Comparison of ENCODE assay signal across 19 cellular contexts in the genomic region with DNA sequence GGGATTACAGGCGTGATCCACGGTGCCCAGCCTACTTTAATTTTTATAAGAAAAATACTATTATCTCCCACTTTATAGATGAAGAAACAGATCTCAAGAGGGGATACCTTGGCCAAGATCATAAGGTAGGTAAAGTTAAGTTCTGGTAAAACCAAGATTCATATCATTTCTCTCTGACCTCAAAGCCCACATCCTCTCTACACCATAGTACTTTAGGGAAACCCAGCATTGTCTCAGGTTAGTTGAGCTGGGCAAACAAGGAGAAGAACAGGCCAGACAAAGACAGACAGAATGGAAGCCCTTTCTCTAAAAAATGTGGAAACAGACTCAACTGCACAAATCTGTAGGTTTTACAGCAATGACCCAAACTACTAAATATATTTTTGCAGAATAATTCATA.
DNase-seq lines count a peak whose midpoint lies in the region; ATAC-seq and TF ChIP-seq lines count a peak whose summit lies in the region.
"Had no signal": no experiment of that assay in that cellular context is flagged by ENCODE, and none has a peak within 500 bp of the region (broad histone marks: within the 10 kb centered on the region; RNA-seq: fewer than 3 reads in every experiment).

No MANE protein-coding gene starts in this region.

- H3K9me3 ChIP-seq in CD8-positive, alpha-beta memory T cell (ENCODE audit: low read length), result no peaks in the 10 kb centered on the region
- H3K9me3 ChIP-seq: body of pancreas, ovary, sigmoid colon, transverse colon had no signal

- H3K27ac Mint-ChIP-seq in CD14-positive monocyte (peak overlapping the region in 4 of 7 donors; percentile 1 to 74 (median 52)), type B pancreatic cell (no peak overlapping the region), glutamatergic neuron (ENCODE audit: unreplicated experiment) (no peak overlapping the region)
- H3K27ac Mint-ChIP-seq in CD8-positive, alpha-beta memory T cell, result peak overlapping the region in 7 of 8 donors; percentile 1 to 66 (median 45)
- H3K27ac Mint-ChIP-seq in activated CD4-positive, alpha-beta memory T cell treated with anti-CD3 and anti-CD28 coated beads for 36 hours, result peak overlapping the region; percentile 80
- H3K27ac Mint-ChIP-seq in effector memory CD8-positive, alpha-beta T cell, result peak overlapping the region; percentile 78 to 90

- no peaks in the 10 kb centered on the region for H3K27me3 ChIP-seq in CD8-positive, alpha-beta memory T cell (ENCODE audit: insufficient read depth, low read length, poor library complexity, severe bottlenecking)
- H3K27me3 ChIP-seq: body of pancreas, ovary, sigmoid colon, transverse colon had no signal

- H3K27ac ChIP-seq in CD8-positive, alpha-beta memory T cell (ENCODE audit: low read depth, low read length), result no peak overlapping the region
- H3K27ac ChIP-seq: body of pancreas, coronary artery, ovary, sigmoid colon had no signal

- TF ChIP-seq CTCF in CD14-positive monocyte (IDR thresholded peaks at IDR 0.05), result no peak
- TF ChIP-seq CTCF in type B pancreatic cell (conservative IDR thresholded peaks at IDR 0.05), result no peak
- TF ChIP-seq CTCF in glutamatergic neuron (IDR thresholded peaks at IDR 0.05; ENCODE audit: partially characterized antibody, unreplicated experiment), result no peak

- intact Hi-C loops in CD14-positive monocyte (cut with micrococcal nuclease), result no loop called here
- intact Hi-C loops in activated CD4-positive, alpha-beta memory T cell treated with anti-CD3 and anti-CD28 coated beads for 36 hours (cut with micrococcal nuclease), result loop anchor here (2.0 kb wide), 1 partner anchor 138 kb away; no protein-coding TSS in a partner anchor

- DNase-seq in CD14-positive monocyte (ENCODE audit: low spot score) (no peak), cerebellum (ENCODE audit: low spot score) (no peak), type B pancreatic cell (ENCODE audit: extremely low spot score, unreplicated experiment) (no peak), glutamatergic neuron (no peak)
- peak in 2 of 5 donors; percentile 49 to 59 for DNase-seq in CD8-positive, alpha-beta memory T cell
- DNase-seq in activated CD4-positive, alpha-beta memory T cell treated with anti-CD3 and anti-CD28 coated beads for 36 hours, result no peak
- DNase-seq in effector memory CD8-positive, alpha-beta T cell, result peak in 1 of 3 experiments; percentile 10
- no peak for DNase-seq in activated effector memory CD4-positive, alpha-beta T cell treated with Interleukin-2 at 50 U/mL for 16 hours
- DNase-seq: activated gamma-delta T cell treated with Interleukin-2 at 50 U/mL for 16 hours, body of pancreas, Karpas-422, NCI-H1092, NCI-H2107, NCI-H524 treated with DMSO at 0.1 percent for 48 hours, ovary, sigmoid colon, transverse colon had no signal

- H3K36me3 Mint-ChIP-seq in CD14-positive monocyte (peaks cover 61 to 80% of the 10 kb centered on the region in 2 donors), type B pancreatic cell (peaks cover 23% of the 10 kb centered on the region), glutamatergic neuron (ENCODE audit: unreplicated experiment) (no peaks in the 10 kb centered on the region)
- peaks cover 7 to 84% (median 28%) of the 10 kb centered on the region in 3 donors for H3K36me3 Mint-ChIP-seq in CD8-positive, alpha-beta memory T cell
- H3K36me3 Mint-ChIP-seq in activated CD4-positive, alpha-beta memory T cell treated with anti-CD3 and anti-CD28 coated beads for 36 hours, result peaks cover 53% of the 10 kb centered on the region
- H3K36me3 Mint-ChIP-seq in effector memory CD8-positive, alpha-beta T cell (ENCODE audit: insufficient read depth), result peaks cover 75% of the 10 kb centered on the region

- H3K4me1 Mint-ChIP-seq in CD14-positive monocyte, result no peaks in the 10 kb centered on the region
- H3K4me1 Mint-ChIP-seq in CD8-positive, alpha-beta memory T cell, result peaks cover 83 to 94% (median 86%) of the 10 kb centered on the region in 3 donors
- H3K4me1 Mint-ChIP-seq in activated CD4-positive, alpha-beta memory T cell treated with anti-CD3 and anti-CD28 coated beads for 36 hours (ENCODE audit: low read depth), result peaks cover 89% of the 10 kb centered on the region
- peaks cover 53 to 82% of the 10 kb centered on the region in 2 donors for H3K4me1 Mint-ChIP-seq in effector memory CD8-positive, alpha-beta T cell (ENCODE audit: low read depth in 2 of 2)
- H3K4me1 Mint-ChIP-seq in type B pancreatic cell (ENCODE audit: unreplicated experiment), result peaks cover 24% of the 10 kb centered on the region
- peaks cover 7% of the 10 kb centered on the region for H3K4me1 Mint-ChIP-seq in glutamatergic neuron (ENCODE audit: low read depth, unreplicated experiment)

- peak; percentile 97 for ATAC-seq in effector memory CD8-positive, alpha-beta T cell (replicated peaks)
- ATAC-seq: body of pancreas had no signal

- POLR2A ChIA-PET in CD8-positive, alpha-beta memory T cell (lab: Charles Lee), result interaction anchor here (0.9 to 1.0 kb wide), 2 partner anchors 9 to 15 kb away, joined by 4 to 7 read pairs; no protein-coding TSS in a partner anchor
- POLR2A ChIA-PET in activated CD4-positive, alpha-beta memory T cell treated with anti-CD3 and anti-CD28 coated beads for 36 hours (lab: Charles Lee), result interaction anchor here (1.0 to 1.2 kb wide), 3 partner anchors 20 to 343 kb away, joined by 3 to 5 read pairs (median 4); no protein-coding TSS in a partner anchor

- H3K36me3 ChIP-seq in CD8-positive, alpha-beta memory T cell (ENCODE audit: insufficient read depth, low read length), result peaks cover 22% of the 10 kb centered on the region
- H3K36me3 ChIP-seq: ovary had no signal

- CTCF ChIA-PET in CD8-positive, alpha-beta memory T cell (lab: Charles Lee), result interaction anchor here (0.7 to 1.9 kb wide), 6 partner anchors 15 to 55 kb away, joined by 3 to 9 read pairs (median 3); no protein-coding TSS in a partner anchor
- CTCF ChIA-PET in activated CD4-positive, alpha-beta memory T cell treated with anti-CD3 and anti-CD28 coated beads for 36 hours (lab: Charles Lee), result interaction anchor here (0.7 to 1.6 kb wide), 5 partner anchors 9 to 31 kb away, joined by 3 to 10 read pairs (median 4); no protein-coding TSS in a partner anchor

- H3K9me3 Mint-ChIP-seq in CD14-positive monocyte (no peaks in the 10 kb centered on the region), type B pancreatic cell (no peaks in the 10 kb centered on the region), glutamatergic neuron (ENCODE audit: unreplicated experiment) (peaks cover 6% of the 10 kb centered on the region)
- no peaks in the 10 kb centered on the region for H3K9me3 Mint-ChIP-seq in CD8-positive, alpha-beta memory T cell
- no peaks in the 10 kb centered on the region for H3K9me3 Mint-ChIP-seq in activated CD4-positive, alpha-beta memory T cell treated with anti-CD3 and anti-CD28 coated beads for 36 hours
- H3K9me3 Mint-ChIP-seq in effector memory CD8-positive, alpha-beta T cell, result no peaks in the 10 kb centered on the region

- H3K4me3 Mint-ChIP-seq in CD14-positive monocyte (no peak overlapping the region), type B pancreatic cell (no peak overlapping the region), glutamatergic neuron (ENCODE audit: unreplicated experiment) (no peak overlapping the region)
- peak overlapping the region in 6 of 7 donors; percentile 14 to 54 (median 46) for H3K4me3 Mint-ChIP-seq in CD8-positive, alpha-beta memory T cell
- peak overlapping the region; percentile 50 for H3K4me3 Mint-ChIP-seq in activated CD4-positive, alpha-beta memory T cell treated with anti-CD3 and anti-CD28 coated beads for 36 hours
- peak overlapping the region; percentile 58 to 60 for H3K4me3 Mint-ChIP-seq in effector memory CD8-positive, alpha-beta T cell

- H3K4me3 ChIP-seq in CD8-positive, alpha-beta memory T cell (ENCODE audit: low read length), result no peak overlapping the region
- H3K4me3 ChIP-seq: body of pancreas, coronary artery, lung, ovary, sigmoid colon, transverse colon had no signal

- no peaks in the 10 kb centered on the region for H3K27me3 Mint-ChIP-seq in CD14-positive monocyte (ENCODE audit: low read depth in 3 of 3)
- H3K27me3 Mint-ChIP-seq in CD8-positive, alpha-beta memory T cell, result no peaks in the 10 kb centered on the region
- H3K27me3 Mint-ChIP-seq in activated CD4-positive, alpha-beta memory T cell treated with anti-CD3 and anti-CD28 coated beads for 36 hours, result no peaks in the 10 kb centered on the region
- no peaks in the 10 kb centered on the region for H3K27me3 Mint-ChIP-seq in effector memory CD8-positive, alpha-beta T cell
- H3K27me3 Mint-ChIP-seq in type B pancreatic cell, result no peaks in the 10 kb centered on the region
- H3K27me3 Mint-ChIP-seq in glutamatergic neuron (ENCODE audit: unreplicated experiment), result no peaks in the 10 kb centered on the region

- H3K4me1 ChIP-seq in CD8-positive, alpha-beta memory T cell (ENCODE audit: insufficient read depth, low read length), result peaks cover 66% of the 10 kb centered on the region
- H3K4me1 ChIP-seq: sigmoid colon had no signal

Comparison
In these comparisons a context has a peak if more than half of its experiments do, and no peak if none do; other contexts are left out.
1. H3K27ac Mint-ChIP-seq: peak in CD14-positive monocyte (4 of 7), CD8-positive, alpha-beta memory T cell (7 of 8), activated CD4-positive, alpha-beta memory T cell treated with anti-CD3 and anti-CD28 coated beads for 36 hours (single experiment) and effector memory CD8-positive, alpha-beta T cell (2 of 2); none in type B pancreatic cell (single experiment) and glutamatergic neuron (single experiment).
2. H3K4me3 Mint-ChIP-seq: peak in CD8-positive, alpha-beta memory T cell (6 of 7), activated CD4-positive, alpha-beta memory T cell treated with anti-CD3 and anti-CD28 coated beads for 36 hours (single experiment) and effector memory CD8-positive, alpha-beta T cell (2 of 2); none in CD14-positive monocyte (0 of 2), type B pancreatic cell (single experiment) and glutamatergic neuron (single experiment).